7 cellular contexts compared by ENCODE assay signal in the genomic region with DNA sequence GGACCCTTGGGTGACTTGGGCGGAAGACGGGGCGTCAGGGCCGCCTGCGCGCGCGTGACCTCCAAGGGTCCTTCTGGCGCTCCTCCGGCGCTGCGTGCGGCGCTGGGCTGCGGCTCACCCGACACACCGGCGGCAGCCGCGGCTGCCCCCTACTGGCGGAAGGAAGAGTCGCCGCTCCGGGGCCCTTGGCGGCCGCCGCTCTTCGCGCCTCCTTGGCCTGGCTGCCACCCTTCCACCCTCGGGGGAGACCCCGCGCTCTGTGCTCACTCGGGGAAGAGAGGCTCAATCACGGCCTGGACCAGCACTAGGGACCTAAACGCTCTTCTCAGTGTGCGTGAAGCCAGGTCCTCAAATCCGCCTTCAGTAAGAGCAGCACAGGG.
DNase-seq lines count a peak whose midpoint lies in the region; ATAC-seq and TF ChIP-seq lines count a peak whose summit lies in the region.

No MANE protein-coding gene starts in this region.

- no peak for TF ChIP-seq EP300 in upper lobe of left lung (IDR thresholded peaks at IDR 0.05)

- H3K4me3 ChIP-seq in foreskin fibroblast (ENCODE audit: low read depth in 1 of 2, low read length in 2 of 2) = peak overlapping the region; percentile 43 to 49
- H3K4me3 ChIP-seq in neutrophil (ENCODE audit: low read depth in 1 of 2, low read length in 1 of 2) = peak overlapping the region; percentile 36 to 52
- H3K4me3 ChIP-seq in upper lobe of left lung = peak overlapping the region in 3 of 4 donors; percentile 31 to 51 (median 49)

- H3K4me1 ChIP-seq in neutrophil (ENCODE audit: control insufficient read depth in 1 of 2, insufficient read depth in 1 of 2, low read depth in 1 of 2, low read length in 1 of 2) (peaks cover 11% of the 10 kb centered on the region in 2 experiments), upper lobe of left lung (peaks cover 10 to 14% (median 13%) of the 10 kb centered on the region in 4 donors)

- TF ChIP-seq CTCF in foreskin fibroblast (IDR thresholded peaks at IDR 0.05; ENCODE audit: low read depth, low read length) (peak; percentile 64), neutrophil (IDR thresholded peaks at IDR 0.05) (peak; percentile 35), upper lobe of left lung (IDR thresholded peaks at IDR 0.05) (peak in 5 of 6 experiments; percentile 25 to 57 (median 48))

- ATAC-seq in GM18502 (IDR thresholded peaks at IDR 0.05; ENCODE audit: poor library complexity, unreplicated experiment) = peak; percentile 87
- ATAC-seq in HG02610 (IDR thresholded peaks at IDR 0.05; ENCODE audit: unreplicated experiment) = peak; percentile 73
- peak; percentile 81 to 91 for ATAC-seq in upper lobe of left lung (ENCODE audit: low FRiP score in 2 of 2)

- 7 to 78% methylated on average over 1 to 20 of the region's 37 CpGs for WGBS in upper lobe of left lung, 2 donors

- H3K36me3 ChIP-seq in neutrophil (no peaks in the 10 kb centered on the region), upper lobe of left lung (no peaks in the 10 kb centered on the region)

- DNase-seq in NCI-H2227 (lab: John Stamatoyannopoulos, UW; ENCODE audit: unreplicated experiment) (peak; percentile 89), activated T-helper 1 cell treated with Interleukin-2 at 50 U/mL for 16 hours (ENCODE audit: low read depth) (peak; percentile 13), foreskin fibroblast (peak; percentile 14 to 69), upper lobe of left lung (peak; percentile 42 to 92)

- H3K27ac ChIP-seq in neutrophil (no peak overlapping the region), upper lobe of left lung (no peak overlapping the region)

- H3K27me3 ChIP-seq in neutrophil (peaks cover 97% of the 10 kb centered on the region), upper lobe of left lung (peaks cover 0 to 16% (median 7%) of the 10 kb centered on the region in 4 donors)

- H3K9me3 ChIP-seq in neutrophil (no peaks in the 10 kb centered on the region), upper lobe of left lung (no peaks in the 10 kb centered on the region)

- TF ChIP-seq POLR2A in upper lobe of left lung (IDR thresholded peaks at IDR 0.05) = no peak

Comparison
In these comparisons a context has a peak if more than half of its experiments do, and no peak if none do; other contexts are left out.
1. DNase-seq: peak in every context shown above with its lines; median percentile 89 in NCI-H2227; 67 in upper lobe of left lung; 42 in foreskin fibroblast; 13 in activated T-helper 1 cell treated with Interleukin-2 at 50 U/mL for 16 hours.